In genomic region chr5:166991586-166991985, GRCh38 we compare ENCODE assay signal across 28 cellular contexts. TPM values are rescaled to one million over a fixed set of nuclear protein-coding genes. Genes with fewer than 3 reads are reported as not detected.
"Had no signal": no experiment of that assay in that cellular context is flagged by ENCODE, and none has a peak within 500 bp of the region (broad histone marks: within the 10 kb centered on the region; RNA-seq: fewer than 3 reads in every experiment).

No MANE protein-coding gene starts in this region.

- DNase-seq: hippocampal formation; immature natural killer cell; kidney; left colon; left lung; lower lobe of right lung; mammary epithelial cell; mesendoderm; naive B cell; natural killer cell; nephron progenitor cell; pancreas; psoas muscle; right lobe of liver; stimulated activated CD4-positive, alpha-beta T cell treated with anti-CD3 and anti-CD28 coated beads, Interleukin-1b, Interleukin-23, amount 100 ng/mL, for 48 hours; stimulated activated CD4-positive, alpha-beta T cell treated with anti-CD3 and anti-CD28 coated beads, Interleukin-2, amount 100 ng/mL, for 48 hours; stimulated activated CD4-positive, alpha-beta T cell treated with anti-CD3 and anti-CD28 coated beads, Interleukin-4, amount 100 ng/mL, for 4 hours; stimulated activated CD8-positive, alpha-beta memory T cell treated with anti-CD3 and anti-CD28 coated beads, Interleukin-4, amount 100 ng/mL, for 48 hours; stimulated activated naive CD4-positive, alpha-beta T cell treated with Interleukin-2 at 50 U/mL for 16 hours; stimulated activated naive CD8-positive, alpha-beta T cell treated with anti-CD3 and anti-CD28 coated beads, Interleukin-15, amount 100 ng/mL, for 72 hours; testis; thyroid gland; transverse colon; upper lobe of left lung had no signal

- H3K9me3 Mint-ChIP-seq: mesothelial cell of epicardium; nephron progenitor cell; stimulated activated naive CD8-positive, alpha-beta T cell treated with anti-CD3 and anti-CD28 coated beads, Interleukin-15, amount 100 ng/mL, for 72 hours had no signal

- H3K27ac Mint-ChIP-seq: immature natural killer cell; mesothelial cell of epicardium; naive B cell; natural killer cell; nephron progenitor cell; stimulated activated memory B cell treated with anti-CD40 and anti-IgM and Interleukin-4, amounts not matched to agents 10 μg/mL and 1 μg/mL and 100 μg/mL, for 72 hours; stimulated activated naive CD8-positive, alpha-beta T cell treated with anti-CD3 and anti-CD28 coated beads, Interleukin-15, amount 100 ng/mL, for 72 hours had no signal

- H3K4me1 Mint-ChIP-seq: immature natural killer cell; naive B cell; natural killer cell; stimulated activated memory B cell treated with anti-CD40 and anti-IgM and Interleukin-4, amounts not matched to agents 10 μg/mL and 1 μg/mL and 100 μg/mL, for 72 hours; stimulated activated naive CD8-positive, alpha-beta T cell treated with anti-CD3 and anti-CD28 coated beads, Interleukin-15, amount 100 ng/mL, for 72 hours had no signal

- H3K27me3 ChIP-seq: left lung, pancreas, right lobe of liver, testis, thyroid gland, transverse colon, upper lobe of left lung, vagina had no signal

- H3K36me3 Mint-ChIP-seq: mesothelial cell of epicardium; naive B cell; natural killer cell; stimulated activated memory B cell treated with anti-CD40 and anti-IgM and Interleukin-4, amounts not matched to agents 10 μg/mL and 1 μg/mL and 100 μg/mL, for 72 hours had no signal

- H3K4me3 ChIP-seq: left lung, lower lobe of right lung, pancreas, psoas muscle, right lobe of liver, smooth muscle cell, testis, thyroid gland, transverse colon, upper lobe of left lung, vagina had no signal

- H3K9me3 ChIP-seq: left lung, lower lobe of right lung, pancreas, psoas muscle, right lobe of liver, testis, thyroid gland, transverse colon, upper lobe of left lung, vagina had no signal

- H3K27me3 Mint-ChIP-seq: naive B cell; stimulated activated memory B cell treated with anti-CD40 and anti-IgM and Interleukin-4, amounts not matched to agents 10 μg/mL and 1 μg/mL and 100 μg/mL, for 72 hours; stimulated activated naive CD8-positive, alpha-beta T cell treated with anti-CD3 and anti-CD28 coated beads, Interleukin-15, amount 100 ng/mL, for 72 hours had no signal

- H3K36me3 ChIP-seq: left lung, lower lobe of right lung, pancreas, right lobe of liver, thyroid gland, transverse colon, upper lobe of left lung, vagina had no signal

- H3K4me2 ChIP-seq: smooth muscle cell had no signal

- ATAC-seq: left colon; left lung; lower lobe of right lung; natural killer cell; psoas muscle; right lobe of liver; stimulated activated memory B cell treated with anti-CD40 and anti-IgM and Interleukin-4, amounts not matched to agents 10 μg/mL and 1 μg/mL and 100 μg/mL, for 72 hours; stimulated activated naive CD8-positive, alpha-beta T cell treated with anti-CD3 and anti-CD28 coated beads, Interleukin-15, amount 100 ng/mL, for 72 hours had no signal

- H3K4me1 ChIP-seq: left lung, lower lobe of right lung, psoas muscle, right lobe of liver, testis, thyroid gland, upper lobe of left lung had no signal

- H3K27ac ChIP-seq: left lung, lower lobe of right lung, pancreas, psoas muscle, right lobe of liver, thyroid gland, upper lobe of left lung, vagina had no signal

- H3K4me3 Mint-ChIP-seq: immature natural killer cell; mesothelial cell of epicardium; naive B cell; natural killer cell; nephron progenitor cell; stimulated activated memory B cell treated with anti-CD40 and anti-IgM and Interleukin-4, amounts not matched to agents 10 μg/mL and 1 μg/mL and 100 μg/mL, for 72 hours; stimulated activated naive CD8-positive, alpha-beta T cell treated with anti-CD3 and anti-CD28 coated beads, Interleukin-15, amount 100 ng/mL, for 72 hours had no signal

RNA-seq across cellular contexts. Expression of gene TENM2, which starts 12.8 kb away (rescaled TPM):
- total RNA-seq: natural killer cell had no signal
- polyA plus RNA-seq: immature natural killer cell had no signal
